ENCODE assay signal across 20 cellular contexts in genomic region chr9:95495529-95495928, GRCh38. TPM values are rescaled to one million over a fixed set of nuclear protein-coding genes. Genes with fewer than 3 reads are reported as not detected.
DNase-seq lines count a peak whose midpoint lies in the region; ATAC-seq and TF ChIP-seq lines count a peak whose summit lies in the region.
"Had no signal": no experiment of that assay in that cellular context is flagged by ENCODE, and none has a peak within 500 bp of the region (broad histone marks: within the 10 kb centered on the region; RNA-seq: fewer than 3 reads in every experiment).

No MANE protein-coding gene starts in this region.

- intact Hi-C loops in natural killer cell (cut with micrococcal nuclease) = loop anchor here (2.0 to 10.0 kb wide), 2 partner anchors 513 to 719 kb away; no protein-coding TSS in a partner anchor

- H2BK5ac ChIP-seq in H9 (ENCODE audit: insufficient read length, low read length) = no peak overlapping the region

- no CpG with 5 or more reads among the region's 3 CpGs for WGBS in H9 (ENCODE audit: extremely low coverage, insufficient read length, low lambda C conversion rate)

- H3K27me3 Mint-ChIP-seq in H9 (ENCODE audit: low read depth) (peaks cover 4% of the 10 kb centered on the region), natural killer cell (ENCODE audit: low read depth in 2 of 2) (peaks cover 0 to 9% of the 10 kb centered on the region in 2 donors)
- H3K27me3 Mint-ChIP-seq: activated T-cell treated with anti-CD3 and anti-CD28 coated beads, Interleukin-2, amount 50 U/mL, for 24 hours had no signal

- no peak for TF ChIP-seq CTCF in 22Rv1 (IDR thresholded peaks at IDR 0.05)
- no peak for TF ChIP-seq CTCF in H9 (conservative IDR thresholded peaks at IDR 0.05)
- no peak for TF ChIP-seq CTCF in VCaP (conservative IDR thresholded peaks at IDR 0.05)
- no peak for TF ChIP-seq CTCF in natural killer cell (IDR thresholded peaks at IDR 0.05)

- H2AFZ ChIP-seq in H9 (ENCODE audit: low read length) = no peak overlapping the region
- H2AFZ ChIP-seq: PC-9 had no signal

- H4K5ac ChIP-seq in H9 (ENCODE audit: insufficient read length, low read depth, low read length) = no peak overlapping the region

- ATAC-seq in natural killer cell (no peak), GM19455 (IDR thresholded peaks at IDR 0.05; ENCODE audit: unreplicated experiment) (no peak), HG02763 (IDR thresholded peaks at IDR 0.05; ENCODE audit: unreplicated experiment) (no peak), GM18519 (IDR thresholded peaks at IDR 0.05; ENCODE audit: low FRiP score, unreplicated experiment) (no peak)
- ATAC-seq: heart left ventricle had no signal

- H4K91ac ChIP-seq in H9 (ENCODE audit: insufficient read length, low read depth, low read length) = no peak overlapping the region

- H3T11ph ChIP-seq in H9 (ENCODE audit: low read length) = no peak overlapping the region

- H3K9ac ChIP-seq in H9 (ENCODE audit: extremely low read depth, insufficient read length, low read length) = no peak overlapping the region

- no peak overlapping the region for H2BK120ac ChIP-seq in H9 (ENCODE audit: low read depth, low read length, poor library complexity, severe bottlenecking)

- no peak overlapping the region for H2BK12ac ChIP-seq in H9 (ENCODE audit: insufficient read length, low read depth, low read length)

- H3K27ac Mint-ChIP-seq in H9 (peak overlapping the region in 1 of 3 experiments; percentile 52; a peak in 1 of 7 replicates), natural killer cell (peak overlapping the region; percentile 96 to 99)
- H3K27ac Mint-ChIP-seq: HFFc6 had no signal

- H2BK15ac ChIP-seq in H9 (ENCODE audit: low read depth, low read length) = no peak overlapping the region

- H3K18ac ChIP-seq in H9 (ENCODE audit: insufficient read length, low read depth, low read length) = no peak overlapping the region

- no peaks in the 10 kb centered on the region for H3K9me3 Mint-ChIP-seq in H9
- H3K9me3 Mint-ChIP-seq in natural killer cell = no peaks in the 10 kb centered on the region
- H3K9me3 Mint-ChIP-seq: activated T-cell treated with anti-CD3 and anti-CD28 coated beads, Interleukin-2, amount 50 U/mL, for 24 hours; HFFc6; naive B cell had no signal

- H3K36me3 Mint-ChIP-seq in H9 (ENCODE audit: insufficient read depth in 1 of 3, low read depth in 3 of 3) (peaks cover 0 to 4% (median 0%) of the 10 kb centered on the region in 3 experiments; a peak in 2 of 7 replicates), natural killer cell (no peaks in the 10 kb centered on the region)
- H3K36me3 Mint-ChIP-seq: naive B cell had no signal

- H4K20me1 ChIP-seq in H9 (ENCODE audit: control insufficient read depth, insufficient read depth, insufficient read length) = no peaks in the 10 kb centered on the region

- peak overlapping the region; percentile 75; the same call in 1 of the 2 replicates for H3K27ac ChIP-seq in 22Rv1
- no peak overlapping the region for H3K27ac ChIP-seq in H9 (ENCODE audit: insufficient read length, low read depth, low read length)
- H3K27ac ChIP-seq in VCaP = peak overlapping the region; percentile 95
- H3K27ac ChIP-seq: PC-9, SJSA1 had no signal

- no peaks in the 10 kb centered on the region for H3K9me3 ChIP-seq in H9 (ENCODE audit: control insufficient read depth, low read depth, low read length)
- H3K9me3 ChIP-seq: heart left ventricle, SJSA1 had no signal

- no peaks in the 10 kb centered on the region for H3K23me2 ChIP-seq in H9 (ENCODE audit: insufficient read length, low read depth, low read length, poor library complexity, severe bottlenecking)

- H3K4me1 Mint-ChIP-seq in H9 = peaks cover 53 to 57% of the 10 kb centered on the region in 2 experiments
- peaks cover 62 to 66% of the 10 kb centered on the region in 2 donors for H3K4me1 Mint-ChIP-seq in natural killer cell

- peaks cover 21% of the 10 kb centered on the region for H3K4me1 ChIP-seq in H9 (ENCODE audit: insufficient read depth, low read length)

- H3K4me3 Mint-ChIP-seq in H9 = no peak overlapping the region
- H3K4me3 Mint-ChIP-seq in natural killer cell = peak overlapping the region; percentile 98
- H3K4me3 Mint-ChIP-seq: HFFc6 had no signal

- H2AK5ac ChIP-seq in H9 (ENCODE audit: insufficient read length, low read length) = no peak overlapping the region

- H3K4ac ChIP-seq in H9 (ENCODE audit: low read depth, low read length) = no peak overlapping the region

- no peak overlapping the region for H2BK20ac ChIP-seq in H9 (ENCODE audit: low read depth, low read length, poor library complexity, severe bottlenecking)

- H3K79me1 ChIP-seq in H9 (ENCODE audit: insufficient read depth, low read depth, low read length, poor library complexity, severe bottlenecking) = no peaks in the 10 kb centered on the region

- H4K8ac ChIP-seq in H9 (replicated peaks; ENCODE audit: insufficient read length, low read depth, low read length) = no peak overlapping the region

- no peak overlapping the region for H3K23ac ChIP-seq in H9 (ENCODE audit: insufficient read length, low read depth, low read length)

- H3K79me2 ChIP-seq in H9 (ENCODE audit: insufficient read depth, low read length) = peaks cover 3% of the 10 kb centered on the region; the same call in 1 of the 2 replicates

- no peaks in the 10 kb centered on the region for H3K27me3 ChIP-seq in H9 (ENCODE audit: insufficient read depth, low read length)
- H3K27me3 ChIP-seq: heart left ventricle, SJSA1 had no signal

- peak overlapping the region; percentile 26 for H3K4me2 ChIP-seq in H9 (ENCODE audit: insufficient read depth, insufficient read length, low read length)
- H3K4me2 ChIP-seq: PC-9 had no signal

- no peak overlapping the region for H3K56ac ChIP-seq in H9 (ENCODE audit: insufficient read length, low read depth, low read length)

- H3K14ac ChIP-seq in H9 (ENCODE audit: insufficient read depth, low read length) = no peak overlapping the region

- DNase-seq in H9 (no peak), natural killer cell (no peak), GOT3 (lab: John Stamatoyannopoulos, UW) (no peak)
- DNase-seq: activated CD4-positive, alpha-beta T cell treated with anti-CD3 and anti-CD28 coated beads for 4 hours; activated T-cell treated with anti-CD3 and anti-CD28 coated beads, Interleukin-2, amount 50 U/mL, for 24 hours; caudate nucleus; COR-L47; effector CD4-positive, alpha-beta T cell; heart left ventricle; HFFc6; naive B cell; PC-9; stimulated activated CD4-positive, alpha-beta T cell treated with anti-CD3 and anti-CD28 coated beads, Interleukin-12 subunit alpha, Interleukin-12 subunit beta, amount 100 ng/mL, for 4 hours; trophoblast cell had no signal

RNA-seq across cellular contexts. Expression of gene PTCH1, which starts 21.2 kb away (rescaled TPM):
- total RNA-seq in H9 (2021) (6.5 and 9.1 TPM in 2 replicates), natural killer cell (100 to 1,000 TPM in 1 of 3 donors, 10 to 100 TPM in 2; 60.9 to 127 (median 82.1) TPM)
